In the genomic region with DNA sequence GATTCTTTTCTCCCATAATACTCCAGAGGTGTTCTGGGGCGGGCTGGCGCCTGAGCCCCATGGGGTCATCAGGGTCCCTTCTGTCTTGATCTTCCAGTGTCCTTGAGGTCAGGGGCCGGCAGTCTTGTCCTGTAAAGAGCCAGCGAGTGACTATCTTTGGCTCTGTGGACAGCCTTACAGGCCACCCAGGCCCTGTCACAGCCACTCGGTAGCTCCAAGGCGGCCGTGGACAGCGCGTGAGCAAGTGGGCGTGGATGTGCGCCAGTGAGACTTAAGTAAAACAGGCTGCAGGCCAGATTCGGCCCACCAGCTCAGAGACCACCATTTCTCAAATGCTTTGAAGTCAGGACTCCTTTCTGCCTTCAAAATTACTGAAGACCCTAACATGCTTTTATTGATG, we compare ENCODE assay signal across 1 cellular context.
TF ChIP-seq lines count a peak whose summit lies in the region.

No MANE protein-coding gene starts in this region.

TF ChIP-seq in HepG2, 621 proteins besides CTCF, POLR2A, EP300 and RAD21:
- TF ChIP-seq, protein P1, sequence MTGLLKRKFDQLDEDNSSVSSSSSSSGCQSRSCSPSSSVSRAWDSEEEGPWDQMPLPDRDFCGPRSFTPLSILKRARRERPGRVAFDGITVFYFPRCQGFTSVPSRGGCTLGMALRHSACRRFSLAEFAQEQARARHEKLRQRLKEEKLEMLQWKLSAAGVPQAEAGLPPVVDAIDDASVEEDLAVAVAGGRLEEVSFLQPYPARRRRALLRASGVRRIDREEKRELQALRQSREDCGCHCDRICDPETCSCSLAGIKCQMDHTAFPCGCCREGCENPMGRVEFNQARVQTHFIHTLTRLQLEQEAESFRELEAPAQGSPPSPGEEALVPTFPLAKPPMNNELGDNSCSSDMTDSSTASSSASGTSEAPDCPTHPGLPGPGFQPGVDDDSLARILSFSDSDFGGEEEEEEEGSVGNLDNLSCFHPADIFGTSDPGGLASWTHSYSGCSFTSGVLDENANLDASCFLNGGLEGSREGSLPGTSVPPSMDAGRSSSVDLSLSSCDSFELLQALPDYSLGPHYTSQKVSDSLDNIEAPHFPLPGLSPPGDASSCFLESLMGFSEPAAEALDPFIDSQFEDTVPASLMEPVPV (CRISPR knock-in tag; IDR thresholded peaks at IDR 0.05) = no peak
- TF ChIP-seq RBFOX2 (IDR thresholded peaks at IDR 0.05; ENCODE audit: low read depth, low read length) = peak; percentile 53
